Comparison of ENCODE assay signal across 23 cellular contexts in the genomic region with DNA sequence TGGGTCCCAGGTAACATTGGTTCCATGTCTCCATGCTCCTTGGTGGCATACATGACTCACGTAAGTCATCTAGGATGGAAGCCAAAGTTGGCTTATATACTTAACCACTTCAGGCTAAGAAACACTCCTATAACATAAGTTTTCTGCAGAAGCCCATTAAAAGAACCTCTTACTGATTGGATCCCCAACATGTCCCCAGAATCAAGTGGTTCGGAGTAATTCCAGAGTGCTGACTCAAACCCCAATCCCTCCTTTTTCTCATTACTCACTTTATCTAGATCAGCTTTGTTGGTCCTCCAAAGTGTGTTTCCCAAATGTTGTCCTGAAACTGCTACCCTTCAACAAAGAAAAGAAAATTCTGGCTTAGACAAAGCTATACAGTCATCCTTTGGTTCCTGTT. TPM values are rescaled to one million over a fixed set of nuclear protein-coding genes. Genes with fewer than 3 reads are reported as not detected.
"Had no signal": no experiment of that assay in that cellular context is flagged by ENCODE, and none has a peak within 500 bp of the region (broad histone marks: within the 10 kb centered on the region; RNA-seq: fewer than 3 reads in every experiment).

No MANE protein-coding gene starts in this region.

- ATAC-seq: gastrocnemius medialis; heart right ventricle; sciatic nerve; stimulated activated naive B cell treated with anti-CD40 and anti-IgM and Interleukin-4, amounts not matched to agents 10 μg/mL and 1 μg/mL and 100 μg/mL, for 72 hours had no signal

- DNase-seq: colonic mucosa; dermis blood vessel endothelial cell; esophagus squamous epithelium; gastrocnemius medialis; heart right ventricle; hypothalamus; kidney glomerular epithelial cell; mesendoderm; naive B cell; stimulated activated CD4-positive, alpha-beta T cell treated with anti-CD3 and anti-CD28 coated beads, Interleukin-2, amount 100 ng/mL, for 24 hours; stimulated activated CD4-positive, alpha-beta T cell treated with anti-CD3 and anti-CD28 coated beads, Interleukin-4, amount 100 ng/mL, for 4 hours; stimulated activated naive B cell treated with anti-CD40 and anti-IgM and Interleukin-4, amounts not matched to agents 10 μg/mL and 1 μg/mL and 100 μg/mL, for 72 hours; stomach; substantia nigra; transverse colon had no signal

- H3K4me3 ChIP-seq: colonic mucosa, esophagus squamous epithelium, gastrocnemius medialis, heart right ventricle, prostate gland, skin epidermis, stomach, thoracic aorta, transverse colon had no signal

RNA-seq across cellular contexts. Expression of a gene that starts 10.1 kb away (rescaled TPM):
- total RNA-seq: dermis blood vessel endothelial cell, epithelial cell of proximal tubule, esophagus squamous epithelium, gastrocnemius medialis, heart right ventricle, lung microvascular endothelial cell, omental fat pad, prostate gland, stomach, thoracic aorta, ureter had no signal
